ENCODE assay signal across 8 cellular contexts in genomic region chr7:93146465-93147127, GRCh38. TPM values are rescaled to one million over a fixed set of nuclear protein-coding genes. Genes with fewer than 3 reads are reported as not detected.
A peak's percentile ranks its signal among the peaks of the same experiment; 100 is the strongest.
DNase-seq lines count a peak whose midpoint lies in the region; ATAC-seq lines count a peak whose summit lies in the region.

No MANE protein-coding gene starts in this region.

- peaks cover 7% of the 10 kb centered on the region for H3K9me3 Mint-ChIP-seq in activated T-helper 1 cell treated with anti-CD3 and anti-CD28 coated beads, Interleukin-12 subunit alpha, Interleukin-12 subunit beta, Interleukin-2, Interleukin-4 antibody, amounts not matched to agents 30 ng/mL and 10 ng/mL and 1 ng/mL, durations not matched to agents 14 hours and 24 hours and 36 hours

- no peaks in the 10 kb centered on the region for H3K27me3 Mint-ChIP-seq in activated T-helper 1 cell treated with anti-CD3 and anti-CD28 coated beads, Interleukin-12 subunit alpha, Interleukin-12 subunit beta, Interleukin-2, Interleukin-4 antibody, amounts not matched to agents 30 ng/mL and 10 ng/mL and 1 ng/mL, durations not matched to agents 14 hours and 24 hours and 36 hours (ENCODE audit: insufficient read depth)

- intact Hi-C loops in activated T-helper 1 cell treated with anti-CD3 and anti-CD28 coated beads, Interleukin-12 subunit alpha, Interleukin-12 subunit beta, Interleukin-2, Interleukin-4 antibody, amounts not matched to agents 30 ng/mL and 10 ng/mL and 1 ng/mL, durations not matched to agents 14 hours and 24 hours and 36 hours (cut with micrococcal nuclease) = loop anchor here (1.0 to 10.0 kb wide), 6 partner anchors 82 to 1204 kb away; partner anchors contain the start of genes AKAP9, BET1, FAM133B and PEX1

- H3K36me3 Mint-ChIP-seq in activated T-helper 1 cell treated with anti-CD3 and anti-CD28 coated beads, Interleukin-12 subunit alpha, Interleukin-12 subunit beta, Interleukin-2, Interleukin-4 antibody, amounts not matched to agents 30 ng/mL and 10 ng/mL and 1 ng/mL, durations not matched to agents 14 hours and 24 hours and 36 hours (ENCODE audit: low read depth) = peaks cover 25% of the 10 kb centered on the region

- H3K4me1 Mint-ChIP-seq in activated T-helper 1 cell treated with anti-CD3 and anti-CD28 coated beads, Interleukin-12 subunit alpha, Interleukin-12 subunit beta, Interleukin-2, Interleukin-4 antibody, amounts not matched to agents 30 ng/mL and 10 ng/mL and 1 ng/mL, durations not matched to agents 14 hours and 24 hours and 36 hours (ENCODE audit: low read depth) = peaks cover 68% of the 10 kb centered on the region

- H3K4me3 Mint-ChIP-seq in activated T-helper 1 cell treated with anti-CD3 and anti-CD28 coated beads, Interleukin-12 subunit alpha, Interleukin-12 subunit beta, Interleukin-2, Interleukin-4 antibody, amounts not matched to agents 30 ng/mL and 10 ng/mL and 1 ng/mL, durations not matched to agents 14 hours and 24 hours and 36 hours = peak overlapping the region; percentile 93

- ATAC-seq in GM19023 (IDR thresholded peaks at IDR 0.05; ENCODE audit: unreplicated experiment) = peak; percentile 49
- ATAC-seq in HG03045 (IDR thresholded peaks at IDR 0.05; ENCODE audit: unreplicated experiment) = peak; percentile 37

- peak; percentile 4 for DNase-seq in activated T-helper 1 cell treated with anti-CD3 and anti-CD28 coated beads, Interleukin-12 subunit alpha, Interleukin-12 subunit beta, Interleukin-2, Interleukin-4 antibody, amounts not matched to agents 30 ng/mL and 10 ng/mL and 1 ng/mL, durations not matched to agents 14 hours and 24 hours and 36 hours (ENCODE audit: low spot score)
- DNase-seq in myocyte (ENCODE audit: low read depth) (peak; percentile 31), NCI-H524 (lab: John Stamatoyannopoulos, UW) (no peak), NK-92 (lab: John Stamatoyannopoulos, UW; ENCODE audit: unreplicated experiment) (no peak), NCI-H2171 (lab: John Stamatoyannopoulos, UW) (no peak), SIG-M5 treated with dmso at 0.1 percent for 504 hours (lab: John Stamatoyannopoulos, UW; ENCODE audit: unreplicated experiment) (no peak)

- H3K27ac Mint-ChIP-seq in activated T-helper 1 cell treated with anti-CD3 and anti-CD28 coated beads, Interleukin-12 subunit alpha, Interleukin-12 subunit beta, Interleukin-2, Interleukin-4 antibody, amounts not matched to agents 30 ng/mL and 10 ng/mL and 1 ng/mL, durations not matched to agents 14 hours and 24 hours and 36 hours = peak overlapping the region; percentile 88

RNA-seq across cellular contexts. Expression of gene SAMD9L, which starts 1.6 kb away (rescaled TPM):
- total RNA-seq in activated T-helper 1 cell treated with anti-CD3 and anti-CD28 coated beads, Interleukin-12 subunit alpha, Interleukin-12 subunit beta, Interleukin-2, Interleukin-4 antibody, amounts not matched to agents 30 ng/mL and 10 ng/mL and 1 ng/mL, durations not matched to agents 14 hours and 24 hours and 36 hours = 17.2 and 22.4 TPM in 2 replicates
- 25.0 and 27.7 TPM in 2 replicates for total RNA-seq in myocyte
- 11.2 TPM for polyA plus RNA-seq in myocyte (2012)

RNA-seq across cellular contexts. Expression of gene SAMD9, which starts 28.8 kb away (rescaled TPM):
- total RNA-seq in activated T-helper 1 cell treated with anti-CD3 and anti-CD28 coated beads, Interleukin-12 subunit alpha, Interleukin-12 subunit beta, Interleukin-2, Interleukin-4 antibody, amounts not matched to agents 30 ng/mL and 10 ng/mL and 1 ng/mL, durations not matched to agents 14 hours and 24 hours and 36 hours = 11.5 and 11.8 TPM in 2 replicates
- 15.0 and 17.6 TPM in 2 replicates for total RNA-seq in myocyte
- polyA plus RNA-seq in myocyte (2012) = 3.3 TPM

Comparison
In these comparisons a context has a peak if more than half of its experiments do, and no peak if none do; other contexts are left out.
1. DNase-seq: peak in activated T-helper 1 cell treated with anti-CD3 and anti-CD28 coated beads, Interleukin-12 subunit alpha, Interleukin-12 subunit beta, Interleukin-2, Interleukin-4 antibody, amounts not matched to agents 30 ng/mL and 10 ng/mL and 1 ng/mL, durations not matched to agents 14 hours and 24 hours and 36 hours (single experiment) and myocyte (single experiment); none in NCI-H524 (0 of 2), NK-92 (single experiment), NCI-H2171 (single experiment) and SIG-M5 treated with dmso at 0.1 percent for 504 hours (single experiment).